Comparison of ENCODE assay signal across 27 cellular contexts in the genomic region with DNA sequence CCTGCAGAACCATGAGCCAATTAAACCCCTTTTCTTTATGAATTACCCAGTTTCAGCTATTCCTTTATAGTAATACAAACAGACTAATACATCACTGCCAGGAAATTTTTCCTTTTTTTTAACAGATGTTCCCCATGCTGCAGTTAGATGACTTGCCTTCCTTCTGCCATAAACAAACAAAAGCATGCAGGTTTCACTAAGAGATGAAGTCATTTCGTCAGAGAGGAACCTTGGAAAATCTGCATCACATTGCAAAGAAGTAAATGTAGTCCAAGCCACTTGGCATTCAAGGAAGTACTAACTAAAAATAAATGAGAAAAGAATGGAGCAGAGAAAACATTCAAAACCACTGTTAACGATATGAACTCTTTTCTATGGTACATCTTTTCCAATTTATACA.
A peak's percentile ranks its signal among the peaks of the same experiment; 100 is the strongest.
DNase-seq lines count a peak whose midpoint lies in the region; TF ChIP-seq lines count a peak whose summit lies in the region.
"Had no signal": no experiment of that assay in that cellular context is flagged by ENCODE, and none has a peak within 500 bp of the region (broad histone marks: within the 10 kb centered on the region; RNA-seq: fewer than 3 reads in every experiment).

No MANE protein-coding gene starts in this region.

- no peaks in the 10 kb centered on the region for H3K9me3 ChIP-seq in neural progenitor cell (ENCODE audit: low read depth)
- no peaks in the 10 kb centered on the region for H3K9me3 ChIP-seq in osteoblast (ENCODE audit: low read depth, low read length)
- H3K9me3 ChIP-seq: heart left ventricle, left lung, uterus had no signal

- H3K4me2 ChIP-seq in neural progenitor cell = no peak overlapping the region
- no peak overlapping the region for H3K4me2 ChIP-seq in osteoblast (ENCODE audit: insufficient read depth, low read length)

- H3K79me2 ChIP-seq in neural progenitor cell (ENCODE audit: low read depth) = no peaks in the 10 kb centered on the region
- no peaks in the 10 kb centered on the region for H3K79me2 ChIP-seq in osteoblast (ENCODE audit: insufficient read depth, low read length)
- H3K79me2 ChIP-seq: parathyroid adenoma had no signal

- no peak overlapping the region for H3K27ac Mint-ChIP-seq in neural progenitor cell
- H3K27ac Mint-ChIP-seq: activated naive CD4-positive, alpha-beta T cell treated with anti-CD3 and anti-CD28 coated beads for 36 hours; CD4-positive, CD25-positive, alpha-beta regulatory T cell; HFFc6; natural killer cell treated with Interleukin-12 subunit alpha and Interleukin-12 subunit beta and Interleukin-15 and Interleukin-18, amount 100 ng/mL, for 72 hours had no signal

- H3K27ac ChIP-seq in neural progenitor cell (no peak overlapping the region), osteoblast (ENCODE audit: low read depth, low read length) (no peak overlapping the region)
- H3K27ac ChIP-seq: heart left ventricle, left lung, parathyroid adenoma, uterus had no signal

- TF ChIP-seq CTCF in fibroblast of the aortic adventitia (IDR thresholded peaks at IDR 0.05; ENCODE audit: insufficient read depth, low read length) = no peak
- TF ChIP-seq CTCF in neural progenitor cell (IDR thresholded peaks at IDR 0.05) = no peak
- no peak for TF ChIP-seq CTCF in osteoblast (IDR thresholded peaks at IDR 0.05; ENCODE audit: extremely low read depth, low read depth, low read length)

- H3F3A ChIP-seq in neural progenitor cell (ENCODE audit: low read depth) = no peaks in the 10 kb centered on the region

- H3K36me3 ChIP-seq in neural progenitor cell (no peaks in the 10 kb centered on the region), osteoblast (ENCODE audit: insufficient read depth, low read length) (no peaks in the 10 kb centered on the region)
- H3K36me3 ChIP-seq: uterus had no signal

- H3K27me3 ChIP-seq in neural progenitor cell = no peaks in the 10 kb centered on the region
- no peaks in the 10 kb centered on the region for H3K27me3 ChIP-seq in osteoblast (ENCODE audit: insufficient read depth, low read length)
- H3K27me3 ChIP-seq: heart left ventricle, left lung, uterus had no signal

- H3K4me1 Mint-ChIP-seq in neural progenitor cell = peaks cover 9% of the 10 kb centered on the region

- no peaks in the 10 kb centered on the region for H3K36me3 Mint-ChIP-seq in neural progenitor cell
- H3K36me3 Mint-ChIP-seq: natural killer cell treated with Interleukin-12 subunit alpha and Interleukin-12 subunit beta and Interleukin-15 and Interleukin-18, amount 100 ng/mL, for 72 hours had no signal

- H2AFZ ChIP-seq in neural progenitor cell (replicated peaks) (no peak overlapping the region), osteoblast (ENCODE audit: low read length) (no peak overlapping the region)
- H2AFZ ChIP-seq: parathyroid adenoma had no signal

- no peak overlapping the region for H3K4me3 ChIP-seq in fibroblast of the aortic adventitia (ENCODE audit: low read depth, low read length)
- H3K4me3 ChIP-seq in neural progenitor cell = no peak overlapping the region
- H3K4me3 ChIP-seq in osteoblast (ENCODE audit: insufficient read depth, low read length) = no peak overlapping the region
- H3K4me3 ChIP-seq: heart left ventricle, left lung, uterus had no signal

- peaks cover 1% of the 10 kb centered on the region for H3K9me3 Mint-ChIP-seq in neural progenitor cell
- H3K9me3 Mint-ChIP-seq: activated naive CD4-positive, alpha-beta T cell treated with anti-CD3 and anti-CD28 coated beads for 36 hours; activated T-cell treated with anti-CD3 and anti-CD28 coated beads, Interleukin-2, amount 50 U/mL, for 4 hours; central memory CD8-positive, alpha-beta T cell; natural killer cell treated with Interleukin-12 subunit alpha and Interleukin-12 subunit beta and Interleukin-15 and Interleukin-18, amount 100 ng/mL, for 72 hours had no signal

- H4K20me1 ChIP-seq in neural progenitor cell (ENCODE audit: low read depth) = no peaks in the 10 kb centered on the region
- H4K20me1 ChIP-seq in osteoblast (ENCODE audit: insufficient read depth, low read length) = no peaks in the 10 kb centered on the region

- no peaks in the 10 kb centered on the region for H3K27me3 Mint-ChIP-seq in neural progenitor cell (ENCODE audit: insufficient read depth, low read depth)
- H3K27me3 Mint-ChIP-seq: CD4-positive, CD25-positive, alpha-beta regulatory T cell; central memory CD8-positive, alpha-beta T cell; natural killer cell treated with Interleukin-12 subunit alpha and Interleukin-12 subunit beta and Interleukin-15 and Interleukin-18, amount 100 ng/mL, for 72 hours had no signal

- H3K9ac ChIP-seq in neural progenitor cell = no peak overlapping the region
- H3K9ac ChIP-seq: parathyroid adenoma had no signal

- H3K4me3 Mint-ChIP-seq in neural progenitor cell = no peak overlapping the region
- H3K4me3 Mint-ChIP-seq: activated naive CD4-positive, alpha-beta T cell treated with anti-CD3 and anti-CD28 coated beads for 36 hours; activated T-cell treated with anti-CD3 and anti-CD28 coated beads, Interleukin-2, amount 50 U/mL, for 4 hours; CD4-positive, CD25-positive, alpha-beta regulatory T cell; central memory CD8-positive, alpha-beta T cell; HFFc6; natural killer cell treated with Interleukin-12 subunit alpha and Interleukin-12 subunit beta and Interleukin-15 and Interleukin-18, amount 100 ng/mL, for 72 hours had no signal

- peaks cover 6% of the 10 kb centered on the region for H3K4me1 ChIP-seq in neural progenitor cell
- peaks cover 10% of the 10 kb centered on the region for H3K4me1 ChIP-seq in osteoblast (ENCODE audit: insufficient read depth, low read length)
- H3K4me1 ChIP-seq: heart left ventricle, left lung, parathyroid adenoma, uterus had no signal

- peak; percentile 56 for DNase-seq in AG08395 (ENCODE audit: low spot score)
- DNase-seq in GM04504 (ENCODE audit: low read depth) = peak; percentile 58
- peak; percentile 56 for DNase-seq in astrocyte of the hippocampus (ENCODE audit: low read depth, low spot score)
- peak; percentile 65 for DNase-seq in fibroblast of the aortic adventitia (ENCODE audit: low read depth)
- no peak for DNase-seq in neural progenitor cell (ENCODE audit: low spot score)
- DNase-seq in SHP77 (lab: John Stamatoyannopoulos, UW) = no peak
- DNase-seq in activated effector memory CD4-positive, alpha-beta T cell treated with anti-CD3 and anti-CD28 coated beads, Interleukin-2, amount 50 U/mL, for 16 hours = no peak
- no peak for DNase-seq in osteoblast (ENCODE audit: insufficient read length, low spot score, missing footprints)
- DNase-seq: activated CD4-positive, CD25-positive, alpha-beta regulatory T cell treated with anti-CD3 and anti-CD28 coated beads, Interleukin-2, amount 50 U/mL, for 72 hours; activated CD8-positive, alpha-beta memory T cell treated with anti-CD3 and anti-CD28 coated beads for 24 hours; activated naive CD4-positive, alpha-beta T cell treated with anti-CD3 and anti-CD28 coated beads for 36 hours; activated T-cell treated with anti-CD3 and anti-CD28 coated beads, Interleukin-2, amount 50 U/mL, for 4 hours; amygdala; CD4-positive, CD25-positive, alpha-beta regulatory T cell; effector memory CD4-positive, alpha-beta T cell; heart left ventricle; HFFc6; Karpas-422; left lung; midbrain; NCI-H1930; NCI-H446; SIG-M5; uterus had no signal

Comparison
In these comparisons a context has a peak if more than half of its experiments do, and no peak if none do; other contexts are left out.
1. DNase-seq: peak in AG08395 (single experiment), GM04504 (single experiment), astrocyte of the hippocampus (single experiment) and fibroblast of the aortic adventitia (single experiment); none in neural progenitor cell (single experiment), SHP77 (0 of 2), activated effector memory CD4-positive, alpha-beta T cell treated with anti-CD3 and anti-CD28 coated beads, Interleukin-2, amount 50 U/mL, for 16 hours (single experiment) and osteoblast (single experiment).